ENCODE assay signal across 8 cellular contexts in genomic region chrX:17689971-17690409, GRCh38. TPM values are rescaled to one million over a fixed set of nuclear protein-coding genes. Genes with fewer than 3 reads are reported as not detected.
DNase-seq lines count a peak whose midpoint lies in the region; ATAC-seq, FAIRE-seq and TF ChIP-seq lines count a peak whose summit lies in the region.

No MANE protein-coding gene starts in this region.

- TF ChIP-seq CTCF in LNCAP (IDR thresholded peaks at IDR 0.05) (peak; percentile 50), Panc1 (IDR thresholded peaks at IDR 0.05) (peak; percentile 69), GM12878 (IDR thresholded peaks at IDR 0.05 in 2 of 3, conservative IDR thresholded peaks at IDR 0.05 in 1 of 3; ENCODE audit: control insufficient read depth in 2 of 3, extremely low read depth in 1 of 3, insufficient read depth in 1 of 3, low read depth in 3 of 3, low read length in 3 of 3) (peak; percentile 50 to 74 (median 62); a peak in 5 of 6 replicates)

- BruUV-seq in Panc1 (replicated peaks; lab: Mats Ljungman, UMichigan): no TSS peak
- BruUV-seq in GM12878 (replicated peaks; lab: Mats Ljungman, UMichigan): no TSS peak

- no peak overlapping the region for H3K4me3 Mint-ChIP-seq in CD8-positive, alpha-beta memory T cell

- SMC1A ChIA-PET in GM12878 (lab: Charles Lee; ENCODE audit: uncharacterized antibody, unreplicated experiment): interaction anchor here (0.8 to 1.1 kb wide), 2 partner anchors 97 to 157 kb away, joined by 3 read pairs; no protein-coding TSS in a partner anchor

- TF ChIP-seq EP300 in GM12878 (IDR thresholded peaks at IDR 0.05; ENCODE audit: borderline replicate concordance in 1 of 2, control insufficient read depth in 1 of 2, low read depth in 2 of 2, low read length in 2 of 2): no peak

- H3K9ac ChIP-seq in GM12878 (ENCODE audit: control insufficient read depth, insufficient read depth, low read length): no peak overlapping the region

- H3K36me3 Mint-ChIP-seq in CD8-positive, alpha-beta memory T cell: peaks cover 0 to 2% (median 0%) of the 10 kb centered on the region in 3 donors

- 32% methylated on average over 4 of the region's 4 CpGs for WGBS in GM12878 (ENCODE audit: insufficient coverage, insufficient replicate concordance, low lambda C conversion rate, missing lambda C conversion rate)

- peak overlapping the region in 1 of 8 donors; percentile 17 for H3K27ac Mint-ChIP-seq in CD8-positive, alpha-beta memory T cell

- no peak overlapping the region for H3K4me2 ChIP-seq in GM12878 (ENCODE audit: control insufficient read depth, insufficient read depth)

- RAD21 ChIA-PET in GM12878 (lab: Charles Lee; ENCODE audit: unreplicated experiment): interaction anchor here (0.6 kb wide), 1 partner anchor 867 kb away, joined by 4 read pairs; no protein-coding TSS in a partner anchor

- no peaks in the 10 kb centered on the region for H3K9me3 ChIP-seq in CD8-positive, alpha-beta memory T cell (ENCODE audit: low read length)
- no peaks in the 10 kb centered on the region for H3K9me3 ChIP-seq in Panc1 (ENCODE audit: control insufficient read depth, insufficient read depth, low read depth, low read length)
- no peaks in the 10 kb centered on the region for H3K9me3 ChIP-seq in GM12878 (replicated peaks; ENCODE audit: control insufficient read depth, insufficient read depth, low read length)

- H3K27ac ChIP-seq in CD8-positive, alpha-beta memory T cell (ENCODE audit: low read depth, low read length): no peak overlapping the region
- H3K27ac ChIP-seq in Panc1 (ENCODE audit: low read length): no peak overlapping the region
- no peak overlapping the region for H3K27ac ChIP-seq in GM12878 (ENCODE audit: control insufficient read depth, insufficient read depth)

- H3K9me3 Mint-ChIP-seq in CD8-positive, alpha-beta memory T cell: peaks cover 0 to 3% (median 0%) of the 10 kb centered on the region in 5 donors

- POLR2A ChIA-PET in CD8-positive, alpha-beta memory T cell (lab: Charles Lee): no interaction called here
- POLR2A ChIA-PET in Panc1 (lab: Charles Lee): no interaction called here
- POLR2A ChIA-PET in GM12878 (lab: Charles Lee): no interaction called here

- no peaks in the 10 kb centered on the region for H3K27me3 ChIP-seq in CD8-positive, alpha-beta memory T cell (ENCODE audit: insufficient read depth, low read length, poor library complexity, severe bottlenecking)
- no peaks in the 10 kb centered on the region for H3K27me3 ChIP-seq in Panc1 (ENCODE audit: control insufficient read depth, insufficient read depth, low read length)
- H3K27me3 ChIP-seq in GM12878 (replicated peaks in 1 of 2; ENCODE audit: control insufficient read depth in 2 of 2, insufficient read depth in 2 of 2, low read length in 1 of 2): no peaks in the 10 kb centered on the region

- in situ Hi-C loops in Panc1 (cut with HindIII; ENCODE audit: low pct_unique_long_range_greater_than_20kb, low sequenced_read_pairs): no loop called here
- in situ Hi-C loops in GM12878 (cut with MboI): loop anchor here (10.0 to 25.0 kb wide), 2 partner anchors 453 to 865 kb away; no protein-coding TSS in a partner anchor

- CTCF ChIA-PET in CD8-positive, alpha-beta memory T cell (lab: Charles Lee): interaction anchor here (1.8 kb wide), 1 partner anchor 448 kb away, joined by 4 read pairs; no protein-coding TSS in a partner anchor
- CTCF ChIA-PET in Panc1 (lab: Charles Lee): no interaction called here
- CTCF ChIA-PET in GM12878 (lab: Yijun Ruan, JAX): interaction anchor here (0.6 to 1.5 kb wide), 7 partner anchors 127 to 807 kb away, joined by 3 to 4 read pairs (median 3); no protein-coding TSS in a partner anchor

- H3K27me3 Mint-ChIP-seq in CD8-positive, alpha-beta memory T cell: peaks cover 0 to 8% of the 10 kb centered on the region in 2 donors

- H4K20me1 ChIP-seq in GM12878 (ENCODE audit: control insufficient read depth, insufficient read depth): no peaks in the 10 kb centered on the region

- no peaks in the 10 kb centered on the region for H3K79me2 ChIP-seq in GM12878 (ENCODE audit: control insufficient read depth, insufficient read depth, low read length)

- no peaks in the 10 kb centered on the region for H3K4me1 ChIP-seq in CD8-positive, alpha-beta memory T cell (ENCODE audit: insufficient read depth, low read length)
- H3K4me1 ChIP-seq in Panc1 (ENCODE audit: control insufficient read depth, insufficient read depth, low read length) (no peaks in the 10 kb centered on the region), GM12878 (ENCODE audit: control insufficient read depth, insufficient read depth, low read length) (no peaks in the 10 kb centered on the region)

- H3K36me3 ChIP-seq in CD8-positive, alpha-beta memory T cell (ENCODE audit: insufficient read depth, low read length): no peaks in the 10 kb centered on the region
- H3K36me3 ChIP-seq in Panc1 (ENCODE audit: control insufficient read depth, insufficient read depth, low read length): no peaks in the 10 kb centered on the region
- no peaks in the 10 kb centered on the region for H3K36me3 ChIP-seq in GM12878 (ENCODE audit: control insufficient read depth in 2 of 2, insufficient read depth in 2 of 2, low read length in 1 of 2)

- no peak for TF ChIP-seq POLR2A in GM12878 (IDR thresholded peaks at IDR 0.05; ENCODE audit: low read depth, low read length)

- no peaks in the 10 kb centered on the region for H3K4me1 Mint-ChIP-seq in CD8-positive, alpha-beta memory T cell

- no peak overlapping the region for H3K4me3 ChIP-seq in CD8-positive, alpha-beta memory T cell (ENCODE audit: low read length)
- no peak overlapping the region for H3K4me3 ChIP-seq in Panc1 (ENCODE audit: low read depth in 2 of 2, low read length in 2 of 2)
- H3K4me3 ChIP-seq in GM12878: no peak overlapping the region

- H2AFZ ChIP-seq in GM12878 (ENCODE audit: control insufficient read depth, low read depth, low read length): no peak overlapping the region

- FAIRE-seq in GM12878 (lab: Jason Lieb, UNC): peak; percentile 94

- ATAC-seq in GM19035 (IDR thresholded peaks at IDR 0.05; ENCODE audit: unreplicated experiment) (peak; percentile 65), Panc1 (peak; percentile 69; the same call in 1 of the 2 replicates), GM12878 (peak; percentile 94), HG03045 (IDR thresholded peaks at IDR 0.05; ENCODE audit: unreplicated experiment) (no peak)

- intact Hi-C loops in Panc1 (cut with micrococcal nuclease; ENCODE audit: unreplicated experiment): loop anchor here (5.0 kb wide), 1 partner anchor 448 kb away; no protein-coding TSS in a partner anchor
- intact Hi-C loops in GM12878 (cut with micrococcal nuclease; ENCODE audit: unreplicated experiment): loop anchor here (1.0 to 2.0 kb wide), 4 partner anchors 99 to 569 kb away; no protein-coding TSS in a partner anchor

- TF ChIP-seq RAD21 in GM12878 (IDR thresholded peaks at IDR 0.05; ENCODE audit: insufficient read depth, low read depth, low read length): peak; percentile 62

- peak in 4 of 5 donors; percentile 1 to 45 (median 20) for DNase-seq in CD8-positive, alpha-beta memory T cell
- DNase-seq in Panc1 (ENCODE audit: low read depth, low spot score) (peak; percentile 4), GM12878 (ENCODE audit: low read depth, low spot score) (peak; percentile 7), iPS-NIHi11 (ENCODE audit: low spot score) (peak; percentile 17)
- DNase-seq in stimulated activated CD4-positive, alpha-beta T cell treated with anti-CD3 and anti-CD28 coated beads, Interleukin-1b, Interleukin-23, amount 100 ng/mL, for 48 hours: peak; percentile 11

TF ChIP-seq in GM12878, 131 proteins besides CTCF, POLR2A, EP300 and RAD21:
- TF ChIP-seq SMC3 (IDR thresholded peaks at IDR 0.05; ENCODE audit: borderline replicate concordance, low read length): peak; percentile 82
- TF ChIP-seq RFX5 (IDR thresholded peaks at IDR 0.05; ENCODE audit: low read depth, low read length): no peak
- TF ChIP-seq SMAD5 (IDR thresholded peaks at IDR 0.05; ENCODE audit: low read depth): no peak
- 0 out of 2 replicates have a peak, but pooled peaks have one; percentile 28 for TF ChIP-seq ZNF384 (IDR thresholded peaks at IDR 0.05; ENCODE audit: borderline replicate concordance, low read depth, low read length)
- TF ChIP-seq EED (IDR thresholded peaks at IDR 0.05; ENCODE audit: low read depth): no peak
- TF ChIP-seq POU2F2 (IDR thresholded peaks at IDR 0.05; ENCODE audit: borderline replicate concordance, low read depth, low read length): peak; percentile 80; the same call in 1 of the 3 replicates
- no peak for TF ChIP-seq MXI1 (IDR thresholded peaks at IDR 0.05; ENCODE audit: low read depth, low read length)
- TF ChIP-seq MEF2A (IDR thresholded peaks at IDR 0.05; ENCODE audit: insufficient read depth, low read depth, low read length): no peak
- TF ChIP-seq MTA2 (IDR thresholded peaks at IDR 0.05; ENCODE audit: low read depth): no peak

RNA-seq across cellular contexts. Expression of gene SCML1, which starts 47.3 kb away (rescaled TPM):
- 1 to 10 TPM; 1.1 to 1.2 TPM for total RNA-seq in CD8-positive, alpha-beta memory T cell
- 0.67 TPM for polyA plus RNA-seq in CD8-positive, alpha-beta memory T cell
- total RNA-seq in Panc1 (2021; ENCODE audit: unreplicated experiment) (7.0 TPM), GM12878 (2014; rRNA removed) (1.1 and 1.3 TPM in 2 replicates), GM12878 (2014; rRNA removed; fragmentation: Illumina TruSeq; extraction: Trizol) (1.6 TPM in 2 replicates), GM12878 (2021) (0.62 and 1.1 TPM in 2 replicates)
- 2.8 TPM for polyA plus RNA-seq in Panc1 (2012; ENCODE audit: insufficient read length)
- 24.2 and 26.0 TPM in 2 replicates for total RNA-seq in GM12878 (2013; cell fraction: nucleolus; rRNA removed)
- 0.49 TPM for polyA plus RNA-seq in GM12878 (2011; ENCODE audit: low read depth)
- polyA plus RNA-seq in GM12878 (2011; rRNA removed) (48.3 and 73.9 TPM in 2 replicates), GM12878 (2014; fragmentation: Illumina TruSeq; extraction: Trizol) (2.0 and 2.4 TPM in 2 replicates), GM12878 (2014; fragmentation: Nextera tagmentation; extraction: Ambion mirVana) (1 to 10 TPM; 1.6 to 3.0 TPM), GM12878 (2014; rRNA removed) (2.0 and 2.1 TPM in 2 replicates), GM12878 (2016; fragmentation: Nextera tagmentation; extraction: Ambion mirVana) (1 to 10 TPM in 1 of 2 experiments, under 1 TPM in 1; 0.91 to 1.5 TPM)
- polyA plus RNA-seq in GM12878 (2011; cell fraction: cytosol; rRNA removed): 21.6 and 22.3 TPM in 2 replicates
- 49.1 and 62.3 TPM in 2 replicates for polyA plus RNA-seq in GM12878 (2011; cell fraction: nucleus; rRNA removed)
- polyA plus RNA-seq in GM12878 (2012): 0.87 and 1.5 TPM in 2 replicates
- 19.6 TPM in 2 replicates for polyA minus RNA-seq in GM12878 (2011; rRNA and poly(A)+ RNA removed)
- 4.4 and 7.5 TPM in 2 replicates for polyA minus RNA-seq in GM12878 (2011; cell fraction: cytosol; rRNA and poly(A)+ RNA removed)
- 13.5 and 16.7 TPM in 2 replicates for polyA minus RNA-seq in GM12878 (2011; cell fraction: nucleus; rRNA and poly(A)+ RNA removed)
